Comparison of ENCODE assay signal across 10 cellular contexts in the genomic region with DNA sequence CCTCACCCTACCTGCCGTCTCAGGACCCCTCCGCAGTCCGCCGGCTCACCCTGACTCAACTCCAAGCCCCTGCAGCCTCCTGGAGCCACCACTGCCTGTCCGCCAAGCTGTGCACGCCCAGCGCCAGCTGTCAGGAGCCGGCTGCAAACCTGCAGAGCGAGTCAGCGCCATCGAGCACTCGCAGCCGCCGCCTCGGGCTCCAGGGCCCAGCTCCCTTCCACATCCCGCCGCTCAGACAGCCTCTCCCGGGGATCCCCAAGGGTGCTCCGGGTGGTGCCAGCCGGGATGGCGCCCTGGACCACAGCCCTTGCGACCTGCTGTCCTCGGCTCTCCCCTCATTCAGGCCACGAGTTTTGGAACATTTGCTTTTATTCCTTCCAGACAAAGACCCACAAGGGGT. TPM values are rescaled to one million over a fixed set of nuclear protein-coding genes. Genes with fewer than 3 reads are reported as not detected.
A peak's percentile ranks its signal among the peaks of the same experiment; 100 is the strongest.
DNase-seq lines count a peak whose midpoint lies in the region; ATAC-seq and TF ChIP-seq lines count a peak whose summit lies in the region.
"Had no signal": no experiment of that assay in that cellular context is flagged by ENCODE, and none has a peak within 500 bp of the region (broad histone marks: within the 10 kb centered on the region; RNA-seq: fewer than 3 reads in every experiment).

No MANE protein-coding gene starts in this region.

- H3K4me3 Mint-ChIP-seq in HFFc6 (peak overlapping the region; percentile 53), T-helper 17 cell (no peak overlapping the region)
- H3K4me3 Mint-ChIP-seq: activated CD4-positive, alpha-beta memory T cell treated with anti-CD3 and anti-CD28 coated beads, Interleukin-2, amount 10 ng/mL, durations not matched to agents 7 days and 5 days had no signal

- H3K9me3 ChIP-seq in lower lobe of right lung: no peaks in the 10 kb centered on the region
- no peaks in the 10 kb centered on the region for H3K9me3 ChIP-seq in T-helper 17 cell (ENCODE audit: control insufficient read depth, low read length, poor library complexity, severe bottlenecking)

- peaks cover 4% of the 10 kb centered on the region for H3K27me3 Mint-ChIP-seq in HFFc6 (ENCODE audit: insufficient read depth)
- H3K27me3 Mint-ChIP-seq in T-helper 17 cell: peaks cover 15% of the 10 kb centered on the region

- intact Hi-C loops in lower lobe of right lung (cut with DNase I): no loop called here

- H3K4me3 ChIP-seq in AG10803 (ENCODE audit: low read length) (no peak overlapping the region; the same call in 1 of the 2 replicates), lower lobe of right lung (peak overlapping the region; percentile 12)

- H3K27ac Mint-ChIP-seq in HFFc6 (no peak overlapping the region), T-helper 17 cell (no peak overlapping the region)
- H3K27ac Mint-ChIP-seq: activated CD4-positive, alpha-beta memory T cell treated with anti-CD3 and anti-CD28 coated beads, Interleukin-2, amount 10 ng/mL, durations not matched to agents 7 days and 5 days had no signal

- DNase-seq in AG10803 (ENCODE audit: low read depth): peak; percentile 27
- peak; percentile 30 for DNase-seq in HFFc6
- no peak for DNase-seq in lower lobe of right lung
- DNase-seq in stimulated activated CD4-positive, alpha-beta T cell treated with anti-CD3 and anti-CD28 coated beads, Interleukin-4, amount 100 ng/mL, for 4 hours: no peak
- DNase-seq in T-helper 17 cell: no peak
- no peak for DNase-seq in T-helper 2 cell
- no peak for DNase-seq in NCI-H2081 treated with DMSO at 0.1 percent for 48 hours (lab: John Stamatoyannopoulos, UW)
- DNase-seq: activated CD4-positive, alpha-beta memory T cell treated with anti-CD3 and anti-CD28 coated beads, Interleukin-2, amount 10 ng/mL, durations not matched to agents 7 days and 5 days; stimulated activated CD4-positive, alpha-beta T cell treated with anti-CD3 and anti-CD28 coated beads, Interleukin-4, amount 100 ng/mL, for 24 hours had no signal

- TF ChIP-seq CTCF in AG10803 (conservative IDR thresholded peaks at IDR 0.05; ENCODE audit: low read length) (no peak), HFFc6 (IDR thresholded peaks at IDR 0.05) (no peak), VCaP (conservative IDR thresholded peaks at IDR 0.05) (no peak), lower lobe of right lung (IDR thresholded peaks at IDR 0.05) (no peak)

- ATAC-seq in lower lobe of right lung (peak; percentile 43 to 46), T-helper 17 cell (no peak)

- H3K4me1 Mint-ChIP-seq in HFFc6 (ENCODE audit: low read depth) (peaks cover 43% of the 10 kb centered on the region), T-helper 17 cell (peaks cover 12% of the 10 kb centered on the region)

- no peaks in the 10 kb centered on the region for H3K9me3 Mint-ChIP-seq in HFFc6
- H3K9me3 Mint-ChIP-seq: activated CD4-positive, alpha-beta memory T cell treated with anti-CD3 and anti-CD28 coated beads, Interleukin-2, amount 10 ng/mL, durations not matched to agents 7 days and 5 days had no signal

- peak overlapping the region; percentile 9; the same call in 1 of the 2 replicates for H3K27ac ChIP-seq in VCaP
- H3K27ac ChIP-seq in lower lobe of right lung: no peak overlapping the region

- H3K36me3 Mint-ChIP-seq in HFFc6 (ENCODE audit: low read depth): no peaks in the 10 kb centered on the region
- peaks cover 4% of the 10 kb centered on the region for H3K36me3 Mint-ChIP-seq in T-helper 17 cell (ENCODE audit: low read depth)

- H3K36me3 ChIP-seq in lower lobe of right lung: no peaks in the 10 kb centered on the region

- H3K4me1 ChIP-seq in lower lobe of right lung: peaks cover 24% of the 10 kb centered on the region

- H3K27me3 ChIP-seq in lower lobe of right lung (ENCODE audit: low read depth): peaks cover 32% of the 10 kb centered on the region

RNA-seq across cellular contexts. Expression of gene TNNC2, which starts 4.2 kb away (rescaled TPM):
- total RNA-seq in HFFc6 (2021; fragmentation: NEBNext Ultra II Directional; extraction: Animal tissue kit (Norgen Biotek cat#: 25700)): not detected
- total RNA-seq in lower lobe of right lung (not detected), T-helper 17 cell (1 to 10 TPM in 1 of 2 donors, under 1 TPM in 1; 0.99 to 5.5 TPM)
- total RNA-seq: activated CD4-positive, alpha-beta memory T cell treated with anti-CD3 and anti-CD28 coated beads, Interleukin-2, amount 10 ng/mL, durations not matched to agents 7 days and 5 days had no signal

RNA-seq across cellular contexts. Expression of gene UBE2C, which starts 10.4 kb away (rescaled TPM):
- 100 to 1,000 TPM in 1 of 6 experiments, 10 to 100 TPM in 5; 42.6 to 101 (median 91.3) TPM for total RNA-seq in HFFc6 (2021; fragmentation: NEBNext Ultra II Directional; extraction: Animal tissue kit (Norgen Biotek cat#: 25700))
- total RNA-seq in lower lobe of right lung (3.5 TPM), T-helper 17 cell (1 to 10 TPM in 1 of 2 donors, not detected in 1; 1.4 TPM)

RNA-seq across cellular contexts. Expression of gene SNX21, which starts 10.7 kb away (rescaled TPM):
- total RNA-seq in HFFc6 (2021; fragmentation: NEBNext Ultra II Directional; extraction: Animal tissue kit (Norgen Biotek cat#: 25700)): 10 to 100 TPM; 21.9 to 25.1 (median 22.7) TPM
- total RNA-seq in lower lobe of right lung (24.1 TPM), T-helper 17 cell (1 to 10 TPM; 1.9 to 3.1 TPM)

RNA-seq across cellular contexts. Expression of gene DNTTIP1, which starts 31.1 kb away (rescaled TPM):
- total RNA-seq in HFFc6 (2021; fragmentation: NEBNext Ultra II Directional; extraction: Animal tissue kit (Norgen Biotek cat#: 25700)): 10 to 100 TPM; 23.2 to 27.1 (median 25.8) TPM
- total RNA-seq in lower lobe of right lung (30.8 TPM), T-helper 17 cell (10 to 100 TPM; 10.4 to 14.1 TPM)

RNA-seq across cellular contexts. Expression of gene WFDC3, which starts 31.2 kb away (rescaled TPM):
- total RNA-seq in HFFc6 (2021; fragmentation: NEBNext Ultra II Directional; extraction: Animal tissue kit (Norgen Biotek cat#: 25700)): under 1 TPM in 1 of 6 experiments, not detected in 5; 0.43 TPM
- total RNA-seq in lower lobe of right lung (3.4 TPM), T-helper 17 cell (under 1 TPM in 1 of 2 donors, not detected in 1; 0.70 TPM)
- total RNA-seq: activated CD4-positive, alpha-beta memory T cell treated with anti-CD3 and anti-CD28 coated beads, Interleukin-2, amount 10 ng/mL, durations not matched to agents 7 days and 5 days had no signal

Comparison
In these comparisons a context has a peak if more than half of its experiments do, and no peak if none do; other contexts are left out.
1. DNase-seq: peak in AG10803 (single experiment) and HFFc6 (single experiment); none in lower lobe of right lung (single experiment), stimulated activated CD4-positive, alpha-beta T cell treated with anti-CD3 and anti-CD28 coated beads, Interleukin-4, amount 100 ng/mL, for 4 hours (0 of 2), T-helper 17 cell (0 of 3), T-helper 2 cell (0 of 5) and NCI-H2081 treated with DMSO at 0.1 percent for 48 hours (single experiment).